Comparison of ENCODE assay signal across 1 cellular context in genomic region chr6:41724638-41725501, GRCh38.
TF ChIP-seq lines count a peak whose summit lies in the region.

No MANE protein-coding gene starts in this region.

TF ChIP-seq in HepG2, 621 proteins besides CTCF, POLR2A, EP300 and RAD21 (continued from another document and continues in another):
- TF ChIP-seq ZNF574 (CRISPR knock-in tag; IDR thresholded peaks at IDR 0.05) (0 out of 2 replicates have a peak, but pooled peaks have one; percentile 28), GMEB2 (CRISPR knock-in tag; IDR thresholded peaks at IDR 0.05; ENCODE audit: low read depth) (no peak), ZNF143 (CRISPR knock-in tag; IDR thresholded peaks at IDR 0.05) (no peak), ZFAT (CRISPR knock-in tag; conservative IDR thresholded peaks at IDR 0.05) (no peak), SATB2 (CRISPR knock-in tag; IDR thresholded peaks at IDR 0.05) (no peak), ZNF343 (CRISPR knock-in tag; IDR thresholded peaks at IDR 0.05) (peak; percentile 51; the same call in 1 of the 2 replicates), ZNF383 (CRISPR knock-in tag; IDR thresholded peaks at IDR 0.05; ENCODE audit: borderline replicate concordance) (0 out of 2 replicates have a peak, but pooled peaks have one; percentile 49), NR2F2 (IDR thresholded peaks at IDR 0.05; ENCODE audit: borderline replicate concordance, low read depth) (no peak), HNF4A (CRISPR knock-in tag; IDR thresholded peaks at IDR 0.05) (no peak), ETV5 (CRISPR knock-in tag; IDR thresholded peaks at IDR 0.05; ENCODE audit: borderline replicate concordance) (no peak), ZNF20 (CRISPR knock-in tag; IDR thresholded peaks at IDR 0.05) (no peak), MTA1 (CRISPR knock-in tag; IDR thresholded peaks at IDR 0.05; ENCODE audit: borderline replicate concordance) (peak; percentile 76; the same call in 1 of the 2 replicates), ZNF670 (CRISPR knock-in tag; IDR thresholded peaks at IDR 0.05; ENCODE audit: borderline replicate concordance) (no peak), ZBTB25 (CRISPR knock-in tag; IDR thresholded peaks at IDR 0.05) (no peak), ZNF276 (CRISPR knock-in tag; IDR thresholded peaks at IDR 0.05; ENCODE audit: low read depth) (peak; percentile 77; the same call in 1 of the 2 replicates), ZNF543 (CRISPR knock-in tag; IDR thresholded peaks at IDR 0.05) (peak; percentile 36; the same call in 1 of the 2 replicates), YEATS4 (CRISPR knock-in tag; IDR thresholded peaks at IDR 0.05; ENCODE audit: borderline replicate concordance) (no peak), MBNL3 (CRISPR knock-in tag; conservative IDR thresholded peaks at IDR 0.05) (no peak), ZNF180 (CRISPR knock-in tag; IDR thresholded peaks at IDR 0.05; ENCODE audit: borderline replicate concordance, low read depth) (no peak), ZNF605 (CRISPR knock-in tag; IDR thresholded peaks at IDR 0.05) (no peak), BRD4 (CRISPR knock-in tag; IDR thresholded peaks at IDR 0.05) (no peak), PRPF4 (IDR thresholded peaks at IDR 0.05; ENCODE audit: low read depth, low read length, poor library complexity, severe bottlenecking) (no peak), SRSF9 (IDR thresholded peaks at IDR 0.05; ENCODE audit: borderline replicate concordance, insufficient read depth, low read depth, low read length, poor library complexity, severe bottlenecking) (no peak), TFAP4 (IDR thresholded peaks at IDR 0.05; ENCODE audit: borderline replicate concordance, low read depth) (no peak), SP2 (CRISPR knock-in tag; IDR thresholded peaks at IDR 0.05) (no peak), ZNF674 (CRISPR knock-in tag; IDR thresholded peaks at IDR 0.05; ENCODE audit: low read depth) (no peak), ZNF18 (CRISPR knock-in tag; IDR thresholded peaks at IDR 0.05; ENCODE audit: insufficient replicate concordance) (no peak), ZKSCAN8 (CRISPR knock-in tag; IDR thresholded peaks at IDR 0.05; ENCODE audit: borderline replicate concordance) (no peak), ZBTB2 (CRISPR knock-in tag; IDR thresholded peaks at IDR 0.05; ENCODE audit: low read depth) (no peak), E2F5 (CRISPR knock-in tag; conservative IDR thresholded peaks at IDR 0.05) (no peak), ETV6 (CRISPR knock-in tag; conservative IDR thresholded peaks at IDR 0.05) (no peak), ZNF556 (CRISPR knock-in tag; IDR thresholded peaks at IDR 0.05; ENCODE audit: borderline replicate concordance) (no peak), ZNF577 (CRISPR knock-in tag; IDR thresholded peaks at IDR 0.05; ENCODE audit: borderline replicate concordance, low read depth) (no peak), ZFX (CRISPR knock-in tag; IDR thresholded peaks at IDR 0.05; ENCODE audit: low read depth) (peak; percentile 19; the same call in 1 of the 2 replicates), NRL (CRISPR knock-in tag; IDR thresholded peaks at IDR 0.05; ENCODE audit: borderline replicate concordance) (0 out of 2 replicates have a peak, but pooled peaks have one; percentile 58), ADNP (CRISPR knock-in tag; IDR thresholded peaks at IDR 0.05) (no peak), MTA3 (CRISPR knock-in tag; IDR thresholded peaks at IDR 0.05) (no peak), CAMTA2 (CRISPR knock-in tag; IDR thresholded peaks at IDR 0.05; ENCODE audit: borderline replicate concordance) (no peak), TGIF2 (CRISPR knock-in tag; IDR thresholded peaks at IDR 0.05) (no peak), ZNF597 (CRISPR knock-in tag; IDR thresholded peaks at IDR 0.05) (no peak), ZNF782 (CRISPR knock-in tag; IDR thresholded peaks at IDR 0.05; ENCODE audit: borderline replicate concordance) (0 out of 2 replicates have a peak, but pooled peaks have one; percentile 35), HMG20A (CRISPR knock-in tag; IDR thresholded peaks at IDR 0.05; ENCODE audit: borderline replicate concordance) (no peak), HOXA3 (CRISPR knock-in tag; IDR thresholded peaks at IDR 0.05) (0 out of 2 replicates have a peak, but pooled peaks have one; percentile 24), PATZ1 (CRISPR knock-in tag; IDR thresholded peaks at IDR 0.05) (peak; percentile 23; the same call in 1 of the 2 replicates), ZNF83 (CRISPR knock-in tag; IDR thresholded peaks at IDR 0.05; ENCODE audit: borderline replicate concordance) (no peak), TBX3 (IDR thresholded peaks at IDR 0.05; ENCODE audit: borderline replicate concordance) (no peak), KAT2B (IDR thresholded peaks at IDR 0.05; ENCODE audit: borderline replicate concordance, low read depth, low read length) (no peak), ATF6 (CRISPR knock-in tag; conservative IDR thresholded peaks at IDR 0.05) (no peak), ZNF713 (CRISPR knock-in tag; IDR thresholded peaks at IDR 0.05) (no peak)
